9 cellular contexts compared by ENCODE assay signal in the genomic region with DNA sequence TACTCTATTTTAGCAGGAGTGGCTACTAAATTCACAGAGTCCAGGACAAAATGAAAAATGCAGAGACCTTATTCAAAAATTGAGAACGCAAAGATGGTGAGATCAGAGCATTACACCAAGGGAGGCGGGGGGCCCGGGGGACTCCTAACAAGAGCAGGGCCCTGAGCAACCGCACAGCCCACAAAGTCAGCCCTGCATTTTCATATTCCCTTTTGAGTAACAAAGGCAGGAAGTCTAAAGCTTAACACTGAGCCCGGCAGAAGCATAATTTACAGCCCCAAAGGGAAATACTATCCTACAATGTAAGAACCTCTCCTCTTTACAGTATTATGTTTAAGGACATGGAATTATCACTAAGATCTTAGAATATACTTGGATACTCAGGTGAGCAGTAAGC.
DNase-seq lines count a peak whose midpoint lies in the region; ATAC-seq and TF ChIP-seq lines count a peak whose summit lies in the region.
"Had no signal": no experiment of that assay in that cellular context is flagged by ENCODE, and none has a peak within 500 bp of the region (broad histone marks: within the 10 kb centered on the region; RNA-seq: fewer than 3 reads in every experiment).

No MANE protein-coding gene starts in this region.

- no peak overlapping the region for H3K4me3 ChIP-seq in SJSA1
- no peak overlapping the region for H3K4me3 ChIP-seq in right atrium auricular region

- H3K4me1 ChIP-seq in SJSA1 (replicated peaks) (peaks cover 14% of the 10 kb centered on the region), right atrium auricular region (peaks cover 0 to 6% of the 10 kb centered on the region in 2 donors)

- peak overlapping the region; percentile 30; the same call in 1 of the 2 replicates for H3K27ac ChIP-seq in SJSA1
- H3K27ac ChIP-seq in right atrium auricular region = no peak overlapping the region

- peak overlapping the region; percentile 39 for H3K4me3 Mint-ChIP-seq in neural crest cell

- no peak for DNase-seq in SJSA1 (ENCODE audit: low read depth in 1 of 2, low spot score in 2 of 2)
- DNase-seq in neural crest cell (ENCODE audit: low read depth, low spot score) = no peak
- DNase-seq in NAMALWA (ENCODE audit: low spot score) = no peak
- no peak for DNase-seq in NCI-H82 treated with DMSO at 0.1 percent for 48 hours (lab: John Stamatoyannopoulos, UW; ENCODE audit: unreplicated experiment)
- DNase-seq in right atrium auricular region (ENCODE audit: low spot score) = no peak

- H3K4me1 Mint-ChIP-seq in neural crest cell = peaks cover 58% of the 10 kb centered on the region

- TF ChIP-seq CTCF in neural crest cell (conservative IDR thresholded peaks at IDR 0.05) (no peak), right atrium auricular region (IDR thresholded peaks at IDR 0.05) (no peak)

- peaks cover 7% of the 10 kb centered on the region for H3K36me3 ChIP-seq in SJSA1
- peaks cover 7% of the 10 kb centered on the region for H3K36me3 ChIP-seq in right atrium auricular region

- peak; percentile 70 for ATAC-seq in GM18867 (IDR thresholded peaks at IDR 0.05; ENCODE audit: unreplicated experiment)
- ATAC-seq in HG02642 (IDR thresholded peaks at IDR 0.05; ENCODE audit: poor library complexity, unreplicated experiment) = peak; percentile 89
- no peak for ATAC-seq in HG02763 (IDR thresholded peaks at IDR 0.05; ENCODE audit: unreplicated experiment)

- no peaks in the 10 kb centered on the region for H3K9me3 Mint-ChIP-seq in neural crest cell
- H3K9me3 Mint-ChIP-seq: activated T-helper 2 cell treated with anti-CD3 and anti-CD28 coated beads, Interferon-gamma antibody, Interleukin-2, Interleukin-4, amounts not matched to agents 10 μg/mL and 5 μg/mL and 100 μg/mL, durations not matched to agents 14 hours and 24 hours and 36 hours had no signal

- H3K27ac Mint-ChIP-seq in neural crest cell (ENCODE audit: unreplicated experiment) = peak overlapping the region; percentile 92
- H3K27ac Mint-ChIP-seq: activated T-helper 2 cell treated with anti-CD3 and anti-CD28 coated beads, Interferon-gamma antibody, Interleukin-2, Interleukin-4, amounts not matched to agents 10 μg/mL and 5 μg/mL and 100 μg/mL, durations not matched to agents 14 hours and 24 hours and 36 hours had no signal

- H3K27me3 ChIP-seq in SJSA1 (replicated peaks) = no peaks in the 10 kb centered on the region
- no peaks in the 10 kb centered on the region for H3K27me3 ChIP-seq in right atrium auricular region

- H3K36me3 Mint-ChIP-seq in neural crest cell (ENCODE audit: low read depth) = peaks cover 12% of the 10 kb centered on the region

- no peaks in the 10 kb centered on the region for H3K27me3 Mint-ChIP-seq in neural crest cell (ENCODE audit: low read depth)

- H3K9me3 ChIP-seq in SJSA1 (replicated peaks) (no peaks in the 10 kb centered on the region), right atrium auricular region (no peaks in the 10 kb centered on the region)
